15 cellular contexts compared by ENCODE assay signal in the genomic region with DNA sequence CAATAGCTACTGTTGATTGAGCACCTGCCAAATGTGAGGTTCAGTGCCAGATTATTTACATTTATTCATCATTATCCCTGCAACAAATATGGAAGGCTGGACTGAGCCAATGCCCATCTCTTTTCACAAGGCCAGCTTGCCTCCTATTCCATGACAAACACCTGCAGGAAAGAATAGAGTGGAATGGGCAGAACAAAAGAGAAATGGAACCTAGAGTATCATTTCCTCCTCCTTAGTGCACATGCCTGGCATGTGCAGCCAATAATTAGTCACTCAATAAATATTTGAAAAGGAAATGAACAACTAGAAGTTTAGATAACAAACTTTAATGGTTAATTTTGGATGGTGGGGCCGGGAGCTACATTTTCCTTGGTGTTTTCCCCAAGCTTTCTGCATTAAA.
"Had no signal": no experiment of that assay in that cellular context is flagged by ENCODE, and none has a peak within 500 bp of the region (broad histone marks: within the 10 kb centered on the region; RNA-seq: fewer than 3 reads in every experiment).

No MANE protein-coding gene starts in this region.

- H3K4me1 ChIP-seq: tibial nerve, vagina had no signal

- DNase-seq: activated CD4-positive, alpha-beta T cell treated with anti-CD3 and anti-CD28 coated beads, Interleukin-2, amount 50 U/mL, for 1 hour; activated CD8-positive, alpha-beta memory T cell treated with anti-CD3 and anti-CD28 coated beads for 24 hours; activated naive CD8-positive, alpha-beta T cell treated with anti-CD3 and anti-CD28 coated beads for 36 hours; amygdala; effector CD8-positive, alpha-beta T cell; kidney glomerular epithelial cell; posterior cingulate gyrus; stimulated activated CD4-positive, alpha-beta T cell treated with anti-CD3 and anti-CD28 coated beads, Interleukin-2, amount 100 ng/mL, for 48 hours; stimulated activated naive B cell treated with anti-CD40 and anti-IgM and Interleukin-4, amounts not matched to agents 10 μg/mL and 1 μg/mL and 100 μg/mL, for 72 hours had no signal

- H3K27ac ChIP-seq: coronary artery, right atrium auricular region, tibial nerve, vagina had no signal

- H3K27me3 ChIP-seq: right atrium auricular region, tibial nerve, vagina had no signal

- H3K9me3 ChIP-seq: right atrium auricular region, tibial nerve, vagina had no signal

- ATAC-seq: activated CD4-positive, CD25-positive, alpha-beta regulatory T cell treated with anti-CD3 and anti-CD28 coated beads, Interleukin-2, amount 50 U/mL, for 24 hours; natural killer cell treated with Interleukin-12 subunit alpha and Interleukin-12 subunit beta and Interleukin-15 and Interleukin-18, amount 100 ng/mL, for 72 hours; stimulated activated naive B cell treated with anti-CD40 and anti-IgM and Interleukin-4, amounts not matched to agents 10 μg/mL and 1 μg/mL and 100 μg/mL, for 72 hours had no signal

- H3K36me3 ChIP-seq: right atrium auricular region, tibial nerve, vagina had no signal

- H3K4me3 ChIP-seq: coronary artery, right atrium auricular region, tibial nerve, vagina had no signal
